ENCODE assay signal across 8 cellular contexts in genomic region chr22:33923660-33924246, GRCh38. TPM values are rescaled to one million over a fixed set of nuclear protein-coding genes. Genes with fewer than 3 reads are reported as not detected.
DNase-seq lines count a peak whose midpoint lies in the region; ATAC-seq, FAIRE-seq and TF ChIP-seq lines count a peak whose summit lies in the region.

No MANE protein-coding gene starts in this region.

- H3K36me3 ChIP-seq in GM12878 (ENCODE audit: control insufficient read depth in 2 of 2, insufficient read depth in 2 of 2, low read length in 1 of 2) = no peaks in the 10 kb centered on the region
- H3K36me3 ChIP-seq in iPS-20b (ENCODE audit: insufficient read depth, low read depth, low read length) = no peaks in the 10 kb centered on the region
- no peaks in the 10 kb centered on the region for H3K36me3 ChIP-seq in smooth muscle cell (ENCODE audit: low read depth)

- TF ChIP-seq CTCF in GM12878 (IDR thresholded peaks at IDR 0.05 in 2 of 3, conservative IDR thresholded peaks at IDR 0.05 in 1 of 3; ENCODE audit: control insufficient read depth in 2 of 3, extremely low read depth in 1 of 3, insufficient read depth in 1 of 3, low read depth in 3 of 3, low read length in 3 of 3) (peak; percentile 63 to 68 (median 65)), smooth muscle cell (IDR thresholded peaks at IDR 0.05; ENCODE audit: borderline replicate concordance, insufficient read depth, poor library complexity, severe bottlenecking) (peak; percentile 79)

- H3K9me3 ChIP-seq in GM12878 (replicated peaks; ENCODE audit: control insufficient read depth, insufficient read depth, low read length) (no peaks in the 10 kb centered on the region), iPS-20b (ENCODE audit: insufficient read depth, low read depth, low read length) (no peaks in the 10 kb centered on the region), smooth muscle cell (replicated peaks; ENCODE audit: low read depth) (no peaks in the 10 kb centered on the region)

- peaks cover 14% of the 10 kb centered on the region for H3K79me2 ChIP-seq in GM12878 (ENCODE audit: control insufficient read depth, insufficient read depth, low read length)
- no peaks in the 10 kb centered on the region for H3K79me2 ChIP-seq in smooth muscle cell (ENCODE audit: low read depth)

- no peak for TF ChIP-seq EP300 in GM12878 (IDR thresholded peaks at IDR 0.05; ENCODE audit: borderline replicate concordance in 1 of 2, control insufficient read depth in 1 of 2, low read depth in 2 of 2, low read length in 2 of 2)

- H4K20me1 ChIP-seq in GM12878 (ENCODE audit: control insufficient read depth, insufficient read depth) = no peaks in the 10 kb centered on the region
- peaks cover 14% of the 10 kb centered on the region for H4K20me1 ChIP-seq in smooth muscle cell (ENCODE audit: low read depth)

- no peaks in the 10 kb centered on the region for H3F3A ChIP-seq in smooth muscle cell (ENCODE audit: low read depth)

- no peak overlapping the region for H3K4me3 ChIP-seq in GM12878
- H3K4me3 ChIP-seq in iPS-20b (ENCODE audit: low read length) = peak overlapping the region; percentile 92
- H3K4me3 ChIP-seq in smooth muscle cell = no peak overlapping the region

- RAD21 ChIA-PET in GM12878 (lab: Charles Lee; ENCODE audit: unreplicated experiment) = interaction anchor here (0.6 to 3.3 kb wide), 8 partner anchors 27 to 1227 kb away, joined by 3 to 18 read pairs (median 6); no protein-coding TSS in a partner anchor

- 39% methylated on average over 17 of the region's 17 CpGs for WGBS in GM12878 (ENCODE audit: insufficient coverage, insufficient replicate concordance, low lambda C conversion rate, missing lambda C conversion rate)
- 50% methylated on average over 17 of the region's 17 CpGs for WGBS in smooth muscle cell (ENCODE audit: low lambda C conversion rate)

- intact Hi-C loops in GM12878 (cut with micrococcal nuclease; ENCODE audit: unreplicated experiment) = loop anchor here (2.0 to 5.0 kb wide), 3 partner anchors 187 to 1234 kb away; no protein-coding TSS in a partner anchor

- H3K4me1 ChIP-seq in GM12878 (ENCODE audit: control insufficient read depth, insufficient read depth, low read length) = no peaks in the 10 kb centered on the region
- H3K4me1 ChIP-seq in iPS-20b (ENCODE audit: insufficient read depth, low read length) = peaks cover 10% of the 10 kb centered on the region; the same call in 1 of the 2 replicates
- peaks cover 16% of the 10 kb centered on the region for H3K4me1 ChIP-seq in smooth muscle cell (ENCODE audit: low read depth)

- SMC1A ChIA-PET in GM12878 (lab: Charles Lee; ENCODE audit: uncharacterized antibody, unreplicated experiment) = interaction anchor here (0.8 to 2.7 kb wide), 13 partner anchors 70 to 1308 kb away, joined by 3 to 13 read pairs (median 3); no protein-coding TSS in a partner anchor

- peak; percentile 83 for TF ChIP-seq RAD21 in GM12878 (IDR thresholded peaks at IDR 0.05; ENCODE audit: insufficient read depth, low read depth, low read length)

- in situ Hi-C loops in GM12878 (cut with MboI) = loop anchor here (10.0 kb wide), 1 partner anchor 1221 kb away; no protein-coding TSS in a partner anchor

- CTCF ChIA-PET in GM12878 (lab: Yijun Ruan, JAX) = interaction anchor here (1.0 to 3.2 kb wide), 21 partner anchors 9 to 1307 kb away, joined by 3 to 17 read pairs (median 4); no protein-coding TSS in a partner anchor

- peaks cover 0 to 1% of the 10 kb centered on the region in 2 experiments; a peak in 2 of 4 replicates for H3K27me3 ChIP-seq in GM12878 (replicated peaks in 1 of 2; ENCODE audit: control insufficient read depth in 2 of 2, insufficient read depth in 2 of 2, low read length in 1 of 2)
- H3K27me3 ChIP-seq in iPS-20b (ENCODE audit: insufficient read depth, low read length) = peaks cover 10% of the 10 kb centered on the region
- H3K27me3 ChIP-seq in smooth muscle cell (ENCODE audit: low read depth) = peaks cover 16% of the 10 kb centered on the region

- POLR2A ChIA-PET in GM12878 (lab: Charles Lee) = no interaction called here

- FAIRE-seq in H54 (lab: Jason Lieb, UNC) (peak; percentile 53), GM12878 (lab: Jason Lieb, UNC) (peak; percentile 86)

- H2AFZ ChIP-seq in GM12878 (ENCODE audit: control insufficient read depth, low read depth, low read length) (no peak overlapping the region), smooth muscle cell (ENCODE audit: low read depth) (no peak overlapping the region)

- H3K4me2 ChIP-seq in GM12878 (ENCODE audit: control insufficient read depth, insufficient read depth) (no peak overlapping the region), smooth muscle cell (peak overlapping the region; percentile 91)

- BruUV-seq in GM12878 (replicated peaks; lab: Mats Ljungman, UMichigan) = no TSS peak

- ATAC-seq in GM12878 = no peak
- ATAC-seq in HG03457 (IDR thresholded peaks at IDR 0.05; ENCODE audit: unreplicated experiment) = no peak

- H3K9ac ChIP-seq in GM12878 (ENCODE audit: control insufficient read depth, insufficient read depth, low read length) (no peak overlapping the region), iPS-20b (ENCODE audit: low read depth, low read length) (no peak overlapping the region; the same call in 1 of the 2 replicates), smooth muscle cell (ENCODE audit: low read depth) (no peak overlapping the region)

- DNase-seq in CMK (ENCODE audit: low read depth) (peak; percentile 15), H54 (ENCODE audit: insufficient read length, low spot score) (peak; percentile 60), NCI-H226 (peak; percentile 36), GM12878 (ENCODE audit: low read depth, low spot score) (no peak), smooth muscle cell (lab: John Stamatoyannopoulos, UW; ENCODE audit: unreplicated experiment) (no peak)
- no peak for DNase-seq in activated CD8-positive, alpha-beta memory T cell treated with anti-CD3 and anti-CD28 coated beads, Interleukin-2, amount 50 U/mL, for 48 hours

- H3K27ac ChIP-seq in GM12878 (ENCODE audit: control insufficient read depth, insufficient read depth) (no peak overlapping the region), iPS-20b (ENCODE audit: low read length) (no peak overlapping the region), smooth muscle cell (ENCODE audit: low read depth) (no peak overlapping the region)

- TF ChIP-seq POLR2A in H54 (IDR thresholded peaks at IDR 0.05; ENCODE audit: low read depth, low read length) = no peak
- no peak for TF ChIP-seq POLR2A in GM12878 (IDR thresholded peaks at IDR 0.05; ENCODE audit: low read depth, low read length)

TF ChIP-seq in GM12878, 131 proteins besides CTCF, POLR2A, EP300 and RAD21 (continues in another document):
- TF ChIP-seq SPI1 (IDR thresholded peaks at IDR 0.05; ENCODE audit: borderline replicate concordance, insufficient read depth, low read depth, low read length) (peak; percentile 41; the same call in 1 of the 2 replicates), PML (IDR thresholded peaks at IDR 0.05; ENCODE audit: low read length) (no peak), FOXM1 (IDR thresholded peaks at IDR 0.05; ENCODE audit: low read depth, low read length) (0 out of 2 replicates have a peak, but pooled peaks have one; percentile 15), SIX5 (IDR thresholded peaks at IDR 0.05; ENCODE audit: low read depth, low read length, severe bottlenecking) (no peak), NFYA (IDR thresholded peaks at IDR 0.05; ENCODE audit: borderline replicate concordance, low read depth, low read length) (no peak), NR2F1 (conservative IDR thresholded peaks at IDR 0.05) (0 out of 2 replicates have a peak, but pooled peaks have one; percentile 14), SMC3 (IDR thresholded peaks at IDR 0.05; ENCODE audit: borderline replicate concordance, low read length) (peak; percentile 48; the same call in 1 of the 2 replicates)
- TF ChIP-seq, protein P1, sequence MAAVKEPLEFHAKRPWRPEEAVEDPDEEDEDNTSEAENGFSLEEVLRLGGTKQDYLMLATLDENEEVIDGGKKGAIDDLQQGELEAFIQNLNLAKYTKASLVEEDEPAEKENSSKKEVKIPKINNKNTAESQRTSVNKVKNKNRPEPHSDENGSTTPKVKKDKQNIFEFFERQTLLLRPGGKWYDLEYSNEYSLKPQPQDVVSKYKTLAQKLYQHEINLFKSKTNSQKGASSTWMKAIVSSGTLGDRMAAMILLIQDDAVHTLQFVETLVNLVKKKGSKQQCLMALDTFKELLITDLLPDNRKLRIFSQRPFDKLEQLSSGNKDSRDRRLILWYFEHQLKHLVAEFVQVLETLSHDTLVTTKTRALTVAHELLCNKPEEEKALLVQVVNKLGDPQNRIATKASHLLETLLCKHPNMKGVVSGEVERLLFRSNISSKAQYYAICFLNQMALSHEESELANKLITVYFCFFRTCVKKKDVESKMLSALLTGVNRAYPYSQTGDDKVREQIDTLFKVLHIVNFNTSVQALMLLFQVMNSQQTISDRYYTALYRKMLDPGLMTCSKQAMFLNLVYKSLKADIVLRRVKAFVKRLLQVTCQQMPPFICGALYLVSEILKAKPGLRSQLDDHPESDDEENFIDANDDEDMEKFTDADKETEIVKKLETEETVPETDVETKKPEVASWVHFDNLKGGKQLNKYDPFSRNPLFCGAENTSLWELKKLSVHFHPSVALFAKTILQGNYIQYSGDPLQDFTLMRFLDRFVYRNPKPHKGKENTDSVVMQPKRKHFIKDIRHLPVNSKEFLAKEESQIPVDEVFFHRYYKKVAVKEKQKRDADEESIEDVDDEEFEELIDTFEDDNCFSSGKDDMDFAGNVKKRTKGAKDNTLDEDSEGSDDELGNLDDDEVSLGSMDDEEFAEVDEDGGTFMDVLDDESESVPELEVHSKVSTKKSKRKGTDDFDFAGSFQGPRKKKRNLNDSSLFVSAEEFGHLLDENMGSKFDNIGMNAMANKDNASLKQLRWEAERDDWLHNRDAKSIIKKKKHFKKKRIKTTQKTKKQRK (IDR thresholded peaks at IDR 0.05; ENCODE audit: low read depth, low read length) = no peak

RNA-seq across cellular contexts. Expression of gene LARGE1, which starts 3.5 kb away (rescaled TPM):
- total RNA-seq in GM12878 (2013; cell fraction: nucleolus; rRNA removed) = 87.0 and 96.3 TPM in 2 replicates
- total RNA-seq in GM12878 (2014; rRNA removed) (24.2 and 24.9 TPM in 2 replicates), GM12878 (2014; rRNA removed; fragmentation: Illumina TruSeq; extraction: Trizol) (17.5 and 17.8 TPM in 2 replicates), GM12878 (2021) (41.4 and 45.1 TPM in 2 replicates), smooth muscle cell (17.1 and 18.0 TPM in 2 replicates)
- polyA plus RNA-seq in GM12878 (2011; ENCODE audit: low read depth) = 8.6 TPM
- polyA plus RNA-seq in GM12878 (2011; rRNA removed) (12.0 and 21.8 TPM in 2 replicates), GM12878 (2014; fragmentation: Illumina TruSeq; extraction: Trizol) (16.9 and 17.2 TPM in 2 replicates), GM12878 (2014; fragmentation: Nextera tagmentation; extraction: Ambion mirVana) (1 to 10 TPM; 3.2 to 5.1 TPM), GM12878 (2014; rRNA removed) (16.9 and 18.8 TPM in 2 replicates), GM12878 (2016; fragmentation: Nextera tagmentation; extraction: Ambion mirVana) (1 to 10 TPM; 3.7 to 4.1 TPM), smooth muscle cell (8.9 and 11.9 TPM in 2 replicates)
- 22.6 and 30.4 TPM in 2 replicates for polyA plus RNA-seq in GM12878 (2011; cell fraction: cytosol; rRNA removed)
- 20.4 and 21.9 TPM in 2 replicates for polyA plus RNA-seq in GM12878 (2011; cell fraction: nucleus; rRNA removed)
- polyA plus RNA-seq in GM12878 (2012) = 9.0 and 11.4 TPM in 2 replicates
- polyA minus RNA-seq in GM12878 (2011; rRNA and poly(A)+ RNA removed) = 53.6 and 61.9 TPM in 2 replicates
- polyA minus RNA-seq in GM12878 (2011; cell fraction: cytosol; rRNA and poly(A)+ RNA removed) = 14.0 and 16.6 TPM in 2 replicates
- 44.9 and 63.1 TPM in 2 replicates for polyA minus RNA-seq in GM12878 (2011; cell fraction: nucleus; rRNA and poly(A)+ RNA removed)

Comparison
In these comparisons a context has a peak if more than half of its experiments do, and no peak if none do; other contexts are left out.
1. DNase-seq: peak in CMK (single experiment), H54 (single experiment) and NCI-H226 (single experiment); none in GM12878 (single experiment), smooth muscle cell (single experiment) and activated CD8-positive, alpha-beta memory T cell treated with anti-CD3 and anti-CD28 coated beads, Interleukin-2, amount 50 U/mL, for 48 hours (single experiment).